19 cellular contexts compared by ENCODE assay signal in the genomic region with DNA sequence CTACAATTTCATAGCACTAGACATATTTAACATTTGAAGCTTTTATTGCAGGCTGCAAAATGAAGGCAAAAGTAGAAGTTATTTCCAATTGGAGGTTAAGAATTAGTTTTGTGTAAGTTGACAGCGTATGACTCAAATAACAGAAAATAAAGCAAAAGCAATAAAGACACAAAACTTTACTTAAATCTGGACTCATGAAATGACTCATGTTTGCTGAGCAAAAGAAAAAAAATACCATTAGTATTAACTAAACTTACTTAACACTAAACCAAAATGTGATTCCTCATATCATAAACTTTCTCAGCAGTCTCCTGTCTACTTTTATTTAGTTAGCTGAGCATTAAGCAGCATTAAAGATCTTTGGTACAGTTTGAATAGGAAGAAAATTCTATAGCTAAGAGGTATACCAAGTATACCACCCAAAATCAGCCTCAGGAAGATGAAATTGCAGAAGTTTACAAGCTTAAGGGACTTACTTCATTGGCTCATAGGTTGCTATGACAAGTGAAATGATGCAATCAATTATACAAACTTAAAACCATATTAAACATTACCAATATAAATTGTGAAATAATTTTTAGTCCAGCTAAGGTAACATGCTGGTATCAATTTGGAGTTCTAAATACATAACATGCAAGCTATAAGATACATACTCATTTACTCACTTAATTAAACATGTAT.
DNase-seq lines count a peak whose midpoint lies in the region; ATAC-seq, FAIRE-seq and TF ChIP-seq lines count a peak whose summit lies in the region.
"Had no signal": no experiment of that assay in that cellular context is flagged by ENCODE, and none has a peak within 500 bp of the region (broad histone marks: within the 10 kb centered on the region; RNA-seq: fewer than 3 reads in every experiment).

No MANE protein-coding gene starts in this region.

- no peak for TF ChIP-seq CTCF in SK-N-SH (IDR thresholded peaks at IDR 0.05)
- no peak for TF ChIP-seq CTCF in GM12878 (IDR thresholded peaks at IDR 0.05 in 2 of 3, conservative IDR thresholded peaks at IDR 0.05 in 1 of 3; ENCODE audit: control insufficient read depth in 2 of 3, extremely low read depth in 1 of 3, insufficient read depth in 1 of 3, low read depth in 3 of 3, low read length in 3 of 3)

- H3K36me3 ChIP-seq in SK-N-SH (replicated peaks in 1 of 2; ENCODE audit: control insufficient read depth in 1 of 2, insufficient read depth in 2 of 2, low read length in 1 of 2) (no peaks in the 10 kb centered on the region), GM12878 (ENCODE audit: control insufficient read depth in 2 of 2, insufficient read depth in 2 of 2, low read length in 1 of 2) (no peaks in the 10 kb centered on the region)
- H3K36me3 ChIP-seq: SJCRH30 had no signal

- H2AFZ ChIP-seq in SK-N-SH (ENCODE audit: low read depth) (no peak overlapping the region), GM12878 (ENCODE audit: control insufficient read depth, low read depth, low read length) (no peak overlapping the region)

- H3K27me3 ChIP-seq in SK-N-SH (ENCODE audit: insufficient read depth) (no peaks in the 10 kb centered on the region), GM12878 (replicated peaks in 1 of 2; ENCODE audit: control insufficient read depth in 2 of 2, insufficient read depth in 2 of 2, low read length in 1 of 2) (no peaks in the 10 kb centered on the region)
- H3K27me3 ChIP-seq: SJCRH30 had no signal

- H3K4me2 ChIP-seq in SK-N-SH (peak overlapping the region; percentile 34; the same call in 1 of the 2 replicates), GM12878 (ENCODE audit: control insufficient read depth, insufficient read depth) (no peak overlapping the region)

- TF ChIP-seq RAD21 in SK-N-SH (IDR thresholded peaks at IDR 0.05; ENCODE audit: low read length) (no peak), GM12878 (IDR thresholded peaks at IDR 0.05; ENCODE audit: insufficient read depth, low read depth, low read length) (no peak)

- H3K4me3 ChIP-seq in SK-N-SH (ENCODE audit: low read depth in 2 of 2, low read length in 1 of 2): no peak overlapping the region
- no peak overlapping the region for H3K4me3 ChIP-seq in GM12878
- H3K4me3 ChIP-seq: K562, SJCRH30 had no signal

- no peak overlapping the region; the same call in 1 of the 2 replicates for H3K9ac ChIP-seq in SK-N-SH
- H3K9ac ChIP-seq in GM12878 (ENCODE audit: control insufficient read depth, insufficient read depth, low read length): no peak overlapping the region

- H3F3A ChIP-seq in SK-N-SH (replicated peaks; ENCODE audit: insufficient read depth): peaks cover 56% of the 10 kb centered on the region

- intact Hi-C loops in GM12878 (cut with micrococcal nuclease; ENCODE audit: unreplicated experiment): no loop called here

- BruUV-seq in GM12878 (replicated peaks; lab: Mats Ljungman, UMichigan): no TSS peak

- no peaks in the 10 kb centered on the region for H3K9me2 ChIP-seq in SK-N-SH

- no peak for FAIRE-seq in GM12878 (lab: Jason Lieb, UNC)
- FAIRE-seq: H54, K562 had no signal

- RAD21 ChIA-PET in GM12878 (lab: Charles Lee; ENCODE audit: unreplicated experiment): no interaction called here

- in situ Hi-C loops in GM12878 (cut with MboI): no loop called here

- no peak for DNase-seq in SK-N-SH
- DNase-seq in HT1080 (ENCODE audit: low read depth): peak; percentile 18
- no peak for DNase-seq in GM12878 (ENCODE audit: low read depth, low spot score)
- DNase-seq in renal cortical epithelial cell (ENCODE audit: low read depth): peak; percentile 30
- no peak for DNase-seq in stimulated activated CD4-positive, alpha-beta T cell treated with anti-CD3 and anti-CD28 coated beads, Interleukin-4, amount 100 ng/mL, for 4 hours
- DNase-seq in activated CD4-positive, alpha-beta T cell treated with anti-CD3 and anti-CD28 coated beads, Interleukin-2, amount 50 U/mL, for 4 hours: no peak
- no peak for DNase-seq in 8988T
- DNase-seq: C1 segment of cervical spinal cord, DMS79 treated with DMSO at 0.1 percent for 48 hours, NCI-H187 treated with DMSO at 0.1 percent for 48 hours, NCI-H526 treated with DMSO at 0.1 percent for 48 hours, RPMI8226, SJCRH30, SW 1271 had no signal

- POLR2A ChIA-PET in SK-N-SH (lab: Yijun Ruan, JAX): no interaction called here
- POLR2A ChIA-PET in GM12878 (lab: Charles Lee): no interaction called here

- H3K27ac ChIP-seq in SK-N-SH (ENCODE audit: low read depth in 2 of 2, low read length in 1 of 2) (peak overlapping the region in 1 of 2 experiments; percentile 88; a peak in 2 of 4 replicates), GM12878 (ENCODE audit: control insufficient read depth, insufficient read depth) (no peak overlapping the region)
- H3K27ac ChIP-seq: 22Rv1, HL-60, SJCRH30 had no signal

- no peak for TF ChIP-seq POLR2A in GM12878 (IDR thresholded peaks at IDR 0.05; ENCODE audit: low read depth, low read length)

- 38% methylated on average over 1 of the region's 1 CpG for WGBS in SK-N-SH (ENCODE audit: low lambda C conversion rate)
- WGBS in GM12878 (ENCODE audit: insufficient coverage, insufficient replicate concordance, low lambda C conversion rate, missing lambda C conversion rate): 15% methylated on average over 1 of the region's 1 CpG

- H4K20me1 ChIP-seq in SK-N-SH (ENCODE audit: insufficient read depth) (no peaks in the 10 kb centered on the region), GM12878 (ENCODE audit: control insufficient read depth, insufficient read depth) (no peaks in the 10 kb centered on the region)

- H3K4me1 ChIP-seq in SK-N-SH (ENCODE audit: control insufficient read depth in 1 of 2, insufficient read depth in 2 of 2, low read depth in 1 of 2, low read length in 1 of 2): peaks cover 0 to 33% of the 10 kb centered on the region in 2 experiments; a peak in 3 of 4 replicates
- no peaks in the 10 kb centered on the region for H3K4me1 ChIP-seq in GM12878 (ENCODE audit: control insufficient read depth, insufficient read depth, low read length)
- H3K4me1 ChIP-seq: SJCRH30 had no signal

- no peak for TF ChIP-seq EP300 in SK-N-SH (IDR thresholded peaks at IDR 0.05; ENCODE audit: borderline replicate concordance in 1 of 2, low read depth in 1 of 2, low read length in 1 of 2)
- TF ChIP-seq EP300 in GM12878 (IDR thresholded peaks at IDR 0.05; ENCODE audit: borderline replicate concordance in 1 of 2, control insufficient read depth in 1 of 2, low read depth in 2 of 2, low read length in 2 of 2): no peak

- H3K9me3 ChIP-seq in SK-N-SH: no peaks in the 10 kb centered on the region
- H3K9me3 ChIP-seq in GM12878 (replicated peaks; ENCODE audit: control insufficient read depth, insufficient read depth, low read length): no peaks in the 10 kb centered on the region
- H3K9me3 ChIP-seq: SJCRH30 had no signal

- SMC1A ChIA-PET in GM12878 (lab: Charles Lee; ENCODE audit: uncharacterized antibody, unreplicated experiment): interaction anchor here (0.8 kb wide), 1 partner anchor 11 kb away, joined by 4 read pairs; no protein-coding TSS in a partner anchor

- no peaks in the 10 kb centered on the region for H3K79me2 ChIP-seq in SK-N-SH (ENCODE audit: insufficient read depth)
- H3K79me2 ChIP-seq in GM12878 (ENCODE audit: control insufficient read depth, insufficient read depth, low read length): no peaks in the 10 kb centered on the region

- no peak; the same call in 2 of the 3 replicates for ATAC-seq in SK-N-SH treated with all-trans-retinoic acid at 6 μM for 48 hours
- no peak for ATAC-seq in GM12878
- ATAC-seq: K562 had no signal

- CTCF ChIA-PET in SK-N-SH (lab: Yijun Ruan, JAX): interaction anchor here (0.5 kb wide), 1 partner anchor 1501 kb away, joined by 3 read pairs; no protein-coding TSS in a partner anchor
- CTCF ChIA-PET in GM12878 (lab: Yijun Ruan, JAX): interaction anchor here (0.5 to 2.4 kb wide), 3 partner anchors 12 to 1274 kb away, joined by 3 to 9 read pairs (median 3); no protein-coding TSS in a partner anchor

TF ChIP-seq in SK-N-SH, 30 proteins besides CTCF, POLR2A, EP300 and RAD21:
- no peak for TF ChIP-seq FOXJ3 (CRISPR knock-in tag; IDR thresholded peaks at IDR 0.05)
- no peak for TF ChIP-seq CHD2 (IDR thresholded peaks at IDR 0.05; ENCODE audit: low read length, partially characterized antibody)
- no peak for TF ChIP-seq GABPA (IDR thresholded peaks at IDR 0.05; ENCODE audit: low read depth)
- no peak for TF ChIP-seq GATA2 (CRISPR knock-in tag; IDR thresholded peaks at IDR 0.05)
- no peak for TF ChIP-seq RCOR1 (IDR thresholded peaks at IDR 0.05; ENCODE audit: low read length)
- peak; percentile 44; the same call in 1 of the 2 replicates for TF ChIP-seq FOSL2 (IDR thresholded peaks at IDR 0.05; ENCODE audit: borderline replicate concordance, low read depth)
- no peak for TF ChIP-seq EZH2phosphoT487 (IDR thresholded peaks at IDR 0.05; ENCODE audit: borderline replicate concordance, low read depth)

TF ChIP-seq in SK-N-SH treated with all-trans-retinoic acid at 6 μM for 48 hours, 23 proteins besides CTCF, POLR2A, EP300 and RAD21 (continues in another document):
- TF ChIP-seq ZC3H10 (CRISPR knock-in tag; IDR thresholded peaks at IDR 0.05) (no peak), BACH2 (CRISPR knock-in tag; IDR thresholded peaks at IDR 0.05; ENCODE audit: borderline replicate concordance) (no peak), ARNTL (CRISPR knock-in tag; IDR thresholded peaks at IDR 0.05; ENCODE audit: borderline replicate concordance, low read depth) (no peak)

TF ChIP-seq in GM12878, 131 proteins besides CTCF, POLR2A, EP300 and RAD21:
- TF ChIP-seq RCOR1 (conservative IDR thresholded peaks at IDR 0.05; ENCODE audit: low read depth, low read length) (no peak), JUNB (IDR thresholded peaks at IDR 0.05) (peak; percentile 65), SREBF1 (IDR thresholded peaks at IDR 0.05; ENCODE audit: low read length) (no peak), MAX (IDR thresholded peaks at IDR 0.05; ENCODE audit: low read depth, low read length) (no peak), MXI1 (IDR thresholded peaks at IDR 0.05; ENCODE audit: low read depth, low read length) (no peak), GATAD2B (conservative IDR thresholded peaks at IDR 0.05; ENCODE audit: low read depth) (no peak)

Comparison
In these comparisons a context has a peak if more than half of its experiments do, and no peak if none do; other contexts are left out.
1. DNase-seq: peak in HT1080 (single experiment) and renal cortical epithelial cell (single experiment); none in SK-N-SH (single experiment), GM12878 (single experiment), stimulated activated CD4-positive, alpha-beta T cell treated with anti-CD3 and anti-CD28 coated beads, Interleukin-4, amount 100 ng/mL, for 4 hours (0 of 2), activated CD4-positive, alpha-beta T cell treated with anti-CD3 and anti-CD28 coated beads, Interleukin-2, amount 50 U/mL, for 4 hours (0 of 2) and 8988T (single experiment).